Comparison of ENCODE assay signal across 16 cellular contexts in the genomic region with DNA sequence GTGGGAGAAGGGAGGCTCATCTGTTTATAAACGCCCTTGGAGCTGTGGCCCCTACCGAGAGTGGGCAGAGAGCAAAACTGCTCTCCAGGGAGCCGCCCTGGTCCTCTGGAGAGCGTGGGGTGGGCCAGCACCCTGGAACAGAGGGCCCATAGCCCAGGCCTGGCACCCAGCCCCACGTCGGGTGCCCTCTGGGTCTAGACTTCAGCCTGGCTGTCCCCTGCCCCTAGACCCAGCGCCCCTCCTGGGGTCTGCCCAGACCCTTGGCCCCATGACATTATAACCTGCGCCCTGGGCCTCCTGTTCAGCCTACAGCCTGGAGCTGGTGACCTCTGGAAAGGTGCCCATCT. TPM values are rescaled to one million over a fixed set of nuclear protein-coding genes. Genes with fewer than 3 reads are reported as not detected.
DNase-seq lines count a peak whose midpoint lies in the region; ATAC-seq and TF ChIP-seq lines count a peak whose summit lies in the region.
"Had no signal": no experiment of that assay in that cellular context is flagged by ENCODE, and none has a peak within 500 bp of the region (broad histone marks: within the 10 kb centered on the region; RNA-seq: fewer than 3 reads in every experiment).

No MANE protein-coding gene starts in this region.

- no peak for TF ChIP-seq POLR2A in stomach (IDR thresholded peaks at IDR 0.05)

- H3K4me1 ChIP-seq in stomach: peaks cover 8 to 34% (median 22%) of the 10 kb centered on the region in 4 donors

- intact Hi-C loops in left colon (cut with DNase I, micrococcal nuclease): no loop called here
- intact Hi-C loops in stomach (cut with DNase I; ENCODE audit: low total_unique reads): no loop called here

- no peak overlapping the region for H3K4me3 Mint-ChIP-seq in activated T-cell treated with anti-CD3 and anti-CD28 coated beads, Interleukin-2, amount 50 U/mL, for 72 hours
- no peak overlapping the region for H3K4me3 Mint-ChIP-seq in activated T-cell treated with anti-CD3 and anti-CD28 coated beads, Interleukin-2, amount 50 U/mL, for 24 hours
- no peak overlapping the region for H3K4me3 Mint-ChIP-seq in effector memory CD8-positive, alpha-beta T cell
- H3K4me3 Mint-ChIP-seq: activated T-cell treated with anti-CD3 and anti-CD28 coated beads, Interleukin-2, amount 50 U/mL, for 4 hours had no signal

- H3K36me3 ChIP-seq in stomach: peaks cover 16 to 64% (median 52%) of the 10 kb centered on the region in 4 donors

- no peaks in the 10 kb centered on the region for H3K4me1 Mint-ChIP-seq in activated T-cell treated with anti-CD3 and anti-CD28 coated beads, Interleukin-2, amount 50 U/mL, for 72 hours (ENCODE audit: low read depth)
- H3K4me1 Mint-ChIP-seq in activated T-cell treated with anti-CD3 and anti-CD28 coated beads, Interleukin-2, amount 50 U/mL, for 24 hours (ENCODE audit: low read depth): peaks cover 1% of the 10 kb centered on the region
- peaks cover 0 to 8% of the 10 kb centered on the region in 2 donors for H3K4me1 Mint-ChIP-seq in effector memory CD8-positive, alpha-beta T cell (ENCODE audit: low read depth in 2 of 2)

- TF ChIP-seq CTCF in stomach (IDR thresholded peaks at IDR 0.05): no peak

- H3K9me3 ChIP-seq in stomach: no peaks in the 10 kb centered on the region
- H3K9me3 ChIP-seq: body of pancreas, tibial artery had no signal

- no peak for DNase-seq in activated T-cell treated with anti-CD3 and anti-CD28 coated beads, Interleukin-2, amount 50 U/mL, for 72 hours
- no peak for DNase-seq in activated T-cell treated with anti-CD3 and anti-CD28 coated beads, Interleukin-2, amount 50 U/mL, for 24 hours
- no peak for DNase-seq in left colon
- no peak for DNase-seq in stomach
- DNase-seq in stimulated activated CD4-positive, alpha-beta T cell treated with anti-CD3 and anti-CD28 coated beads, Interleukin-2, amount 100 ng/mL, for 48 hours: no peak
- DNase-seq in T1000 (lab: John Stamatoyannopoulos, UW): no peak
- DNase-seq in effector memory CD8-positive, alpha-beta T cell: no peak
- DNase-seq: activated T-cell treated with anti-CD3 and anti-CD28 coated beads, Interleukin-2, amount 50 U/mL, for 4 hours had no signal

- H3K9me3 Mint-ChIP-seq in activated T-cell treated with anti-CD3 and anti-CD28 coated beads, Interleukin-2, amount 50 U/mL, for 72 hours: no peaks in the 10 kb centered on the region
- no peaks in the 10 kb centered on the region for H3K9me3 Mint-ChIP-seq in activated T-cell treated with anti-CD3 and anti-CD28 coated beads, Interleukin-2, amount 50 U/mL, for 24 hours
- no peaks in the 10 kb centered on the region for H3K9me3 Mint-ChIP-seq in effector memory CD8-positive, alpha-beta T cell
- H3K9me3 Mint-ChIP-seq: activated naive CD4-positive, alpha-beta T cell treated with anti-CD3 and anti-CD28 coated beads, Interleukin-2, amount 50 U/mL, for 72 hours; activated T-cell treated with anti-CD3 and anti-CD28 coated beads, Interleukin-2, amount 50 U/mL, for 4 hours had no signal

- no peaks in the 10 kb centered on the region for H3K27me3 Mint-ChIP-seq in activated T-cell treated with anti-CD3 and anti-CD28 coated beads, Interleukin-2, amount 50 U/mL, for 72 hours (ENCODE audit: low read depth)
- H3K27me3 Mint-ChIP-seq in activated T-cell treated with anti-CD3 and anti-CD28 coated beads, Interleukin-2, amount 50 U/mL, for 24 hours: no peaks in the 10 kb centered on the region
- no peaks in the 10 kb centered on the region for H3K27me3 Mint-ChIP-seq in effector memory CD8-positive, alpha-beta T cell

- peak overlapping the region in 3 of 5 donors; percentile 33 to 61 (median 60) for H3K27ac ChIP-seq in stomach
- H3K27ac ChIP-seq: coronary artery, epithelial cell of prostate, parathyroid adenoma, tibial artery had no signal

- 49 to 68% (median 55%) methylated on average over 6 to 8 of the region's 8 CpGs for WGBS in stomach, 5 donors

- TF ChIP-seq EP300 in stomach (IDR thresholded peaks at IDR 0.05): no peak

- H3K36me3 Mint-ChIP-seq in activated T-cell treated with anti-CD3 and anti-CD28 coated beads, Interleukin-2, amount 50 U/mL, for 72 hours (ENCODE audit: insufficient read depth in 2 of 2): peaks cover 0 to 3% of the 10 kb centered on the region in 2 donors
- peaks cover 38% of the 10 kb centered on the region for H3K36me3 Mint-ChIP-seq in activated T-cell treated with anti-CD3 and anti-CD28 coated beads, Interleukin-2, amount 50 U/mL, for 24 hours (ENCODE audit: low read depth)
- H3K36me3 Mint-ChIP-seq in effector memory CD8-positive, alpha-beta T cell (ENCODE audit: insufficient read depth): peaks cover 54% of the 10 kb centered on the region

- H3K4me3 ChIP-seq in stomach: no peak overlapping the region
- H3K4me3 ChIP-seq: body of pancreas, coronary artery, smooth muscle cell, tibial artery had no signal

- H3K27me3 ChIP-seq in stomach: no peaks in the 10 kb centered on the region
- H3K27me3 ChIP-seq: body of pancreas had no signal

- no peak overlapping the region for H3K27ac Mint-ChIP-seq in activated T-cell treated with anti-CD3 and anti-CD28 coated beads, Interleukin-2, amount 50 U/mL, for 72 hours
- H3K27ac Mint-ChIP-seq in activated T-cell treated with anti-CD3 and anti-CD28 coated beads, Interleukin-2, amount 50 U/mL, for 24 hours: no peak overlapping the region
- no peak overlapping the region for H3K27ac Mint-ChIP-seq in effector memory CD8-positive, alpha-beta T cell
- H3K27ac Mint-ChIP-seq: activated naive CD4-positive, alpha-beta T cell treated with anti-CD3 and anti-CD28 coated beads, Interleukin-2, amount 50 U/mL, for 72 hours had no signal

- peak; percentile 9 to 19 for ATAC-seq in activated T-cell treated with anti-CD3 and anti-CD28 coated beads, Interleukin-2, amount 50 U/mL, for 72 hours (replicated peaks in 1 of 2)
- ATAC-seq in SK-N-SH treated with all-trans-retinoic acid at 6 μM for 48 hours (peak; percentile 18), left colon (peak; percentile 9)
- no peak for ATAC-seq in effector memory CD8-positive, alpha-beta T cell (replicated peaks)

TF ChIP-seq in SK-N-SH treated with all-trans-retinoic acid at 6 μM for 48 hours, 23 proteins besides CTCF, POLR2A, EP300 and RAD21 (continues in another document):
- TF ChIP-seq, protein P1, sequence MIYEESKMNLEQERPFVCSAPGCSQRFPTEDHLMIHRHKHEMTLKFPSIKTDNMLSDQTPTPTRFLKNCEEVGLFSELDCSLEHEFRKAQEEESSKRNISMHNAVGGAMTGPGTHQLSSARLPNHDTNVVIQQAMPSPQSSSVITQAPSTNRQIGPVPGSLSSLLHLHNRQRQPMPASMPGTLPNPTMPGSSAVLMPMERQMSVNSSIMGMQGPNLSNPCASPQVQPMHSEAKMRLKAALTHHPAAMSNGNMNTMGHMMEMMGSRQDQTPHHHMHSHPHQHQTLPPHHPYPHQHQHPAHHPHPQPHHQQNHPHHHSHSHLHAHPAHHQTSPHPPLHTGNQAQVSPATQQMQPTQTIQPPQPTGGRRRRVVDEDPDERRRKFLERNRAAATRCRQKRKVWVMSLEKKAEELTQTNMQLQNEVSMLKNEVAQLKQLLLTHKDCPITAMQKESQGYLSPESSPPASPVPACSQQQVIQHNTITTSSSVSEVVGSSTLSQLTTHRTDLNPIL (CRISPR knock-in tag; IDR thresholded peaks at IDR 0.05; ENCODE audit: low read depth): no peak
- TF ChIP-seq, protein P2, sequence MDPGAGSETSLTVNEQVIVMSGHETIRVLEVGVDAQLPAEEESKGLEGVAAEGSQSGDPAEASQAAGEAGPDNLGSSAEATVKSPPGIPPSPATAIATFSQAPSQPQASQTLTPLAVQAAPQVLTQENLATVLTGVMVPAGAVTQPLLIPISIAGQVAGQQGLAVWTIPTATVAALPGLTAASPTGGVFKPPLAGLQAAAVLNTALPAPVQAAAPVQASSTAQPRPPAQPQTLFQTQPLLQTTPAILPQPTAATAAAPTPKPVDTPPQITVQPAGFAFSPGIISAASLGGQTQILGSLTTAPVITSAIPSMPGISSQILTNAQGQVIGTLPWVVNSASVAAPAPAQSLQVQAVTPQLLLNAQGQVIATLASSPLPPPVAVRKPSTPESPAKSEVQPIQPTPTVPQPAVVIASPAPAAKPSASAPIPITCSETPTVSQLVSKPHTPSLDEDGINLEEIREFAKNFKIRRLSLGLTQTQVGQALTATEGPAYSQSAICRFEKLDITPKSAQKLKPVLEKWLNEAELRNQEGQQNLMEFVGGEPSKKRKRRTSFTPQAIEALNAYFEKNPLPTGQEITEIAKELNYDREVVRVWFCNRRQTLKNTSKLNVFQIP (CRISPR knock-in tag; IDR thresholded peaks at IDR 0.05; ENCODE audit: borderline replicate concordance, low read depth): no peak
- no peak for TF ChIP-seq TCF4 (CRISPR knock-in tag; IDR thresholded peaks at IDR 0.05; ENCODE audit: borderline replicate concordance)
- TF ChIP-seq TOX (CRISPR knock-in tag; IDR thresholded peaks at IDR 0.05; ENCODE audit: borderline replicate concordance): no peak
- TF ChIP-seq PPARA (CRISPR knock-in tag; IDR thresholded peaks at IDR 0.05; ENCODE audit: borderline replicate concordance): no peak
- no peak for TF ChIP-seq ZNF70 (CRISPR knock-in tag; IDR thresholded peaks at IDR 0.05)
- TF ChIP-seq ZNF8 (CRISPR knock-in tag; IDR thresholded peaks at IDR 0.05): no peak
- no peak for TF ChIP-seq ZNF565 (CRISPR knock-in tag; conservative IDR thresholded peaks at IDR 0.05; ENCODE audit: low read depth)
- TF ChIP-seq OSR1 (CRISPR knock-in tag; IDR thresholded peaks at IDR 0.05): no peak
- TF ChIP-seq ARNTL (CRISPR knock-in tag; IDR thresholded peaks at IDR 0.05; ENCODE audit: borderline replicate concordance, low read depth): no peak

RNA-seq across cellular contexts. Expression of a gene that starts 24.7 kb away (rescaled TPM):
- total RNA-seq in activated T-cell treated with anti-CD3 and anti-CD28 coated beads, Interleukin-2, amount 50 U/mL, for 72 hours: 10 to 100 TPM; 33.8 to 34.9 TPM
- 10 to 100 TPM; 45.1 to 46.0 TPM for total RNA-seq in left colon
- total RNA-seq in stomach: 100 to 1,000 TPM in 1 of 5 donors, 10 to 100 TPM in 4; 22.4 to 140 (median 40.1) TPM
- 10 to 100 TPM; 34.4 to 53.2 (median 53.0) TPM for polyA plus RNA-seq in stomach

RNA-seq across cellular contexts. Expression of a gene that starts 53.5 kb away (rescaled TPM):
- 10 to 100 TPM; 11.1 to 29.4 TPM for total RNA-seq in activated T-cell treated with anti-CD3 and anti-CD28 coated beads, Interleukin-2, amount 50 U/mL, for 72 hours
- 100 to 1,000 TPM; 147 to 166 TPM for total RNA-seq in left colon
- total RNA-seq in stomach: 100 to 1,000 TPM in 1 of 5 donors, 10 to 100 TPM in 2, 1 to 10 TPM in 2; 2.2 to 169 (median 18.5) TPM
- 10 to 100 TPM; 16.0 to 30.5 (median 29.4) TPM for polyA plus RNA-seq in stomach
